In genomic region chr1:21663251-21663950, GRCh38 we compare ENCODE assay signal across 1 cellular context.
TF ChIP-seq lines count a peak whose summit lies in the region.

No MANE protein-coding gene starts in this region.

TF ChIP-seq in K562, 482 proteins besides CTCF, POLR2A, EP300 and RAD21:
- TF ChIP-seq, protein P1, sequence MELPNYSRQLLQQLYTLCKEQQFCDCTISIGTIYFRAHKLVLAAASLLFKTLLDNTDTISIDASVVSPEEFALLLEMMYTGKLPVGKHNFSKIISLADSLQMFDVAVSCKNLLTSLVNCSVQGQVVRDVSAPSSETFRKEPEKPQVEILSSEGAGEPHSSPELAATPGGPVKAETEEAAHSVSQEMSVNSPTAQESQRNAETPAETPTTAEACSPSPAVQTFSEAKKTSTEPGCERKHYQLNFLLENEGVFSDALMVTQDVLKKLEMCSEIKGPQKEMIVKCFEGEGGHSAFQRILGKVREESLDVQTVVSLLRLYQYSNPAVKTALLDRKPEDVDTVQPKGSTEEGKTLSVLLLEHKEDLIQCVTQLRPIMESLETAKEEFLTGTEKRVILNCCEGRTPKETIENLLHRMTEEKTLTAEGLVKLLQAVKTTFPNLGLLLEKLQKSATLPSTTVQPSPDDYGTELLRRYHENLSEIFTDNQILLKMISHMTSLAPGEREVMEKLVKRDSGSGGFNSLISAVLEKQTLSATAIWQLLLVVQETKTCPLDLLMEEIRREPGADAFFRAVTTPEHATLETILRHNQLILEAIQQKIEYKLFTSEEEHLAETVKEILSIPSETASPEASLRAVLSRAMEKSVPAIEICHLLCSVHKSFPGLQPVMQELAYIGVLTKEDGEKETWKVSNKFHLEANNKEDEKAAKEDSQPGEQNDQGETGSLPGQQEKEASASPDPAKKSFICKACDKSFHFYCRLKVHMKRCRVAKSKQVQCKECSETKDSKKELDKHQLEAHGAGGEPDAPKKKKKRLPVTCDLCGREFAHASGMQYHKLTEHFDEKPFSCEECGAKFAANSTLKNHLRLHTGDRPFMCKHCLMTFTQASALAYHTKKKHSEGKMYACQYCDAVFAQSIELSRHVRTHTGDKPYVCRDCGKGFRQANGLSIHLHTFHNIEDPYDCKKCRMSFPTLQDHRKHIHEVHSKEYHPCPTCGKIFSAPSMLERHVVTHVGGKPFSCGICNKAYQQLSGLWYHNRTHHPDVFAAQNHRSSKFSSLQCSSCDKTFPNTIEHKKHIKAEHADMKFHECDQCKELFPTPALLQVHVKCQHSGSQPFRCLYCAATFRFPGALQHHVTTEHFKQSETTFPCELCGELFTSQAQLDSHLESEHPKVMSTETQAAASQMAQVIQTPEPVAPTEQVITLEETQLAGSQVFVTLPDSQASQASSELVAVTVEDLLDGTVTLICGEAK (IDR thresholded peaks at IDR 0.05), result no peak
- TF ChIP-seq, protein P1 (CRISPR knock-in tag; IDR thresholded peaks at IDR 0.05), result no peak
- peak in 1 of 3 experiments; percentile 30 for TF ChIP-seq YY1 (IDR thresholded peaks at IDR 0.05; ENCODE audit: borderline replicate concordance in 1 of 3, control insufficient read depth in 1 of 3, extremely low read depth in 1 of 3, insufficient read depth in 3 of 3, insufficient read length in 1 of 3, insufficient replicate concordance in 2 of 3, low read depth in 1 of 3, low read length in 2 of 3)
- TF ChIP-seq SNRNP70 (optimal IDR thresholded peaks at IDR 0.05; ENCODE audit: low read depth, low read length), result no peak
- no peak for TF ChIP-seq ILK (tag; IDR thresholded peaks at IDR 0.05; ENCODE audit: borderline replicate concordance, low read depth)
- TF ChIP-seq BCOR (IDR thresholded peaks at IDR 0.05), result 0 out of 2 replicates have a peak, but pooled peaks have one; percentile 10
- TF ChIP-seq NR4A1 (CRISPR knock-in tag; IDR thresholded peaks at IDR 0.05), result no peak
- no peak for TF ChIP-seq NR4A1 (tag; IDR thresholded peaks at IDR 0.05)
- no peak for TF ChIP-seq HMBOX1 (IDR thresholded peaks at IDR 0.05)
- no peak for TF ChIP-seq ZFP1 (CRISPR knock-in tag; IDR thresholded peaks at IDR 0.05)
- TF ChIP-seq ZNF41 (CRISPR knock-in tag; conservative IDR thresholded peaks at IDR 0.05), result no peak
- no peak for TF ChIP-seq ZNF668 (CRISPR knock-in tag; IDR thresholded peaks at IDR 0.05)
- peak; percentile 9; the same call in 1 of the 2 replicates for TF ChIP-seq RUNX1 (IDR thresholded peaks at IDR 0.05; ENCODE audit: low read depth)
- no peak for TF ChIP-seq PHF21A (IDR thresholded peaks at IDR 0.05; ENCODE audit: borderline replicate concordance, low read depth)
- no peak for TF ChIP-seq MBD2 (IDR thresholded peaks at IDR 0.05; ENCODE audit: borderline replicate concordance, low read depth)
- no peak for TF ChIP-seq PURB (CRISPR knock-in tag; IDR thresholded peaks at IDR 0.05; ENCODE audit: low read depth)
- no peak for TF ChIP-seq CXXC5 (CRISPR knock-in tag; IDR thresholded peaks at IDR 0.05)
- TF ChIP-seq ESRRA (IDR thresholded peaks at IDR 0.05; ENCODE audit: borderline replicate concordance, low read depth), result 0 out of 2 replicates have a peak, but pooled peaks have one; percentile 45
- TF ChIP-seq ARID1B (IDR thresholded peaks at IDR 0.05), result no peak
- TF ChIP-seq SIX5 (IDR thresholded peaks at IDR 0.05; ENCODE audit: borderline replicate concordance in 1 of 2, insufficient read depth in 1 of 2, low read depth in 1 of 2, low read length in 2 of 2), result no peak
- no peak for TF ChIP-seq TBL1XR1 (IDR thresholded peaks at IDR 0.05; ENCODE audit: low read length in 2 of 2)
- no peak for TF ChIP-seq BRD4 (IDR thresholded peaks at IDR 0.05)
- no peak for TF ChIP-seq COPS2 (conservative IDR thresholded peaks at IDR 0.05)
